ENCODE assay signal across 11 cellular contexts in genomic region chr10:119706521-119707278, GRCh38. TPM values are rescaled to one million over a fixed set of nuclear protein-coding genes. Genes with fewer than 3 reads are reported as not detected.
DNase-seq lines count a peak whose midpoint lies in the region; ATAC-seq and TF ChIP-seq lines count a peak whose summit lies in the region.
"Had no signal": no experiment of that assay in that cellular context is flagged by ENCODE, and none has a peak within 500 bp of the region (broad histone marks: within the 10 kb centered on the region; RNA-seq: fewer than 3 reads in every experiment).

No MANE protein-coding gene starts in this region.

- CTCF ChIA-PET in HEK293T (lab: Yijun Ruan, JAX): no interaction called here

- DNase-seq in natural killer cell treated with Interleukin-12 subunit alpha and Interleukin-12 subunit beta and Interleukin-15 and Interleukin-18, amount 100 ng/mL, for 72 hours (ENCODE audit: low spot score): no peak
- no peak for DNase-seq in natural killer cell
- peak; percentile 69 for DNase-seq in NCI-H524 treated with DMSO at 0.1 percent for 48 hours (lab: John Stamatoyannopoulos, UW)
- no peak for DNase-seq in activated naive CD8-positive, alpha-beta T cell treated with anti-CD3 and anti-CD28 coated beads for 36 hours
- DNase-seq in stimulated activated naive CD8-positive, alpha-beta T cell treated with anti-CD3 and anti-CD28 coated beads, Interleukin-15, amount 100 ng/mL, for 72 hours: no peak
- no peak for DNase-seq in HEK293T (ENCODE audit: extremely low spot score)
- DNase-seq in CD1c-positive myeloid dendritic cell (ENCODE audit: extremely low spot score): no peak
- DNase-seq: NCI-H1436 treated with DMSO at 0.1 percent for 48 hours, NCI-H748 treated with DMSO at 0.1 percent for 48 hours had no signal

- intact Hi-C loops in natural killer cell (cut with micrococcal nuclease): no loop called here

- peak overlapping the region; percentile 16 for H3K4me3 Mint-ChIP-seq in natural killer cell treated with Interleukin-12 subunit alpha and Interleukin-12 subunit beta and Interleukin-15 and Interleukin-18, amount 100 ng/mL, for 72 hours
- H3K4me3 Mint-ChIP-seq in natural killer cell: no peak overlapping the region
- no peak overlapping the region for H3K4me3 Mint-ChIP-seq in activated naive CD8-positive, alpha-beta T cell treated with anti-CD3 and anti-CD28 coated beads for 36 hours
- no peak overlapping the region for H3K4me3 Mint-ChIP-seq in stimulated activated naive CD8-positive, alpha-beta T cell treated with anti-CD3 and anti-CD28 coated beads, Interleukin-15, amount 100 ng/mL, for 72 hours
- H3K4me3 Mint-ChIP-seq: T-helper 1 cell treated with Interleukin-12 subunit alpha and Interleukin-12 subunit beta and Interleukin-4 antibody, amounts not matched to agents 30 μg/mL and 1 μg/mL, for 36 hours had no signal

- peaks cover 0 to 6% of the 10 kb centered on the region in 2 donors for H3K27me3 Mint-ChIP-seq in natural killer cell treated with Interleukin-12 subunit alpha and Interleukin-12 subunit beta and Interleukin-15 and Interleukin-18, amount 100 ng/mL, for 72 hours
- H3K27me3 Mint-ChIP-seq in natural killer cell (ENCODE audit: low read depth in 2 of 2): no peaks in the 10 kb centered on the region
- H3K27me3 Mint-ChIP-seq in activated naive CD8-positive, alpha-beta T cell treated with anti-CD3 and anti-CD28 coated beads for 36 hours: no peaks in the 10 kb centered on the region
- H3K27me3 Mint-ChIP-seq in stimulated activated naive CD8-positive, alpha-beta T cell treated with anti-CD3 and anti-CD28 coated beads, Interleukin-15, amount 100 ng/mL, for 72 hours: no peaks in the 10 kb centered on the region

- H3K4me1 Mint-ChIP-seq in natural killer cell treated with Interleukin-12 subunit alpha and Interleukin-12 subunit beta and Interleukin-15 and Interleukin-18, amount 100 ng/mL, for 72 hours (ENCODE audit: low read depth in 2 of 2): peaks cover 32 to 40% of the 10 kb centered on the region in 2 donors
- H3K4me1 Mint-ChIP-seq in natural killer cell: no peaks in the 10 kb centered on the region
- H3K4me1 Mint-ChIP-seq in activated naive CD8-positive, alpha-beta T cell treated with anti-CD3 and anti-CD28 coated beads for 36 hours: peaks cover 59% of the 10 kb centered on the region
- peaks cover 80% of the 10 kb centered on the region for H3K4me1 Mint-ChIP-seq in stimulated activated naive CD8-positive, alpha-beta T cell treated with anti-CD3 and anti-CD28 coated beads, Interleukin-15, amount 100 ng/mL, for 72 hours

- peak overlapping the region; percentile 90 to 93 for H3K27ac Mint-ChIP-seq in natural killer cell treated with Interleukin-12 subunit alpha and Interleukin-12 subunit beta and Interleukin-15 and Interleukin-18, amount 100 ng/mL, for 72 hours
- H3K27ac Mint-ChIP-seq in natural killer cell: no peak overlapping the region
- H3K27ac Mint-ChIP-seq in activated naive CD8-positive, alpha-beta T cell treated with anti-CD3 and anti-CD28 coated beads for 36 hours: peak overlapping the region; percentile 98
- H3K27ac Mint-ChIP-seq in stimulated activated naive CD8-positive, alpha-beta T cell treated with anti-CD3 and anti-CD28 coated beads, Interleukin-15, amount 100 ng/mL, for 72 hours: peak overlapping the region; percentile 74 to 100

- peaks cover 33% of the 10 kb centered on the region for H3K36me3 Mint-ChIP-seq in natural killer cell treated with Interleukin-12 subunit alpha and Interleukin-12 subunit beta and Interleukin-15 and Interleukin-18, amount 100 ng/mL, for 72 hours
- no peaks in the 10 kb centered on the region for H3K36me3 Mint-ChIP-seq in natural killer cell
- H3K36me3 Mint-ChIP-seq in activated naive CD8-positive, alpha-beta T cell treated with anti-CD3 and anti-CD28 coated beads for 36 hours: peaks cover 57% of the 10 kb centered on the region

- peaks cover 12% of the 10 kb centered on the region for H3K9me3 Mint-ChIP-seq in natural killer cell treated with Interleukin-12 subunit alpha and Interleukin-12 subunit beta and Interleukin-15 and Interleukin-18, amount 100 ng/mL, for 72 hours
- peaks cover 2 to 4% of the 10 kb centered on the region in 2 donors for H3K9me3 Mint-ChIP-seq in natural killer cell
- H3K9me3 Mint-ChIP-seq in activated naive CD8-positive, alpha-beta T cell treated with anti-CD3 and anti-CD28 coated beads for 36 hours: peaks cover 61% of the 10 kb centered on the region
- peaks cover 64 to 67% of the 10 kb centered on the region in 2 donors for H3K9me3 Mint-ChIP-seq in stimulated activated naive CD8-positive, alpha-beta T cell treated with anti-CD3 and anti-CD28 coated beads, Interleukin-15, amount 100 ng/mL, for 72 hours

- POLR2A ChIA-PET in HEK293T (lab: Yijun Ruan, JAX): no interaction called here

- no peak for ATAC-seq in natural killer cell treated with Interleukin-12 subunit alpha and Interleukin-12 subunit beta and Interleukin-15 and Interleukin-18, amount 100 ng/mL, for 72 hours
- no peak for ATAC-seq in natural killer cell
- no peak for ATAC-seq in stimulated activated naive CD8-positive, alpha-beta T cell treated with anti-CD3 and anti-CD28 coated beads, Interleukin-15, amount 100 ng/mL, for 72 hours
- ATAC-seq in HG02759 (IDR thresholded peaks at IDR 0.05; ENCODE audit: unreplicated experiment): no peak

- no peak for TF ChIP-seq CTCF in natural killer cell (IDR thresholded peaks at IDR 0.05)

TF ChIP-seq in HEK293T, 16 proteins besides CTCF, POLR2A, EP300 and RAD21:
- no peak for TF ChIP-seq FOXM1 (IDR thresholded peaks at IDR 0.05; ENCODE audit: borderline replicate concordance)
- no peak for TF ChIP-seq FOXK2 (IDR thresholded peaks at IDR 0.05)
- no peak for TF ChIP-seq ELF4 (IDR thresholded peaks at IDR 0.05)
- TF ChIP-seq HDGF (IDR thresholded peaks at IDR 0.05; ENCODE audit: borderline replicate concordance): no peak
- no peak for TF ChIP-seq SUZ12 (IDR thresholded peaks at IDR 0.05)
- TF ChIP-seq TARDBP (IDR thresholded peaks at IDR 0.05): no peak
- TF ChIP-seq LEF1 (IDR thresholded peaks at IDR 0.05; ENCODE audit: borderline replicate concordance): no peak
- no peak for TF ChIP-seq SP1 (IDR thresholded peaks at IDR 0.05)

RNA-seq across cellular contexts. Expression of gene INPP5F, which starts 19.1 kb away (rescaled TPM):
- total RNA-seq in natural killer cell treated with Interleukin-12 subunit alpha and Interleukin-12 subunit beta and Interleukin-15 and Interleukin-18, amount 100 ng/mL, for 72 hours: 10 to 100 TPM in 1 of 2 donors, 1 to 10 TPM in 1; 6.7 to 15.4 TPM
- 10 to 100 TPM; 12.8 to 18.2 (median 15.8) TPM for total RNA-seq in natural killer cell
- total RNA-seq in activated naive CD8-positive, alpha-beta T cell treated with anti-CD3 and anti-CD28 coated beads for 36 hours: 10 to 100 TPM; 19.1 to 20.2 TPM

RNA-seq across cellular contexts. Expression of gene BAG3, which starts 55.5 kb away (rescaled TPM):
- 10 to 100 TPM; 10.5 to 12.7 TPM for total RNA-seq in natural killer cell treated with Interleukin-12 subunit alpha and Interleukin-12 subunit beta and Interleukin-15 and Interleukin-18, amount 100 ng/mL, for 72 hours
- 1 to 10 TPM; 7.6 to 9.7 (median 8.3) TPM for total RNA-seq in natural killer cell
- total RNA-seq in activated naive CD8-positive, alpha-beta T cell treated with anti-CD3 and anti-CD28 coated beads for 36 hours: 10 to 100 TPM; 15.3 to 17.5 TPM

Comparison
In these comparisons a context has a peak if more than half of its experiments do, and no peak if none do; other contexts are left out.
1. H3K27ac Mint-ChIP-seq: peak in natural killer cell treated with Interleukin-12 subunit alpha and Interleukin-12 subunit beta and Interleukin-15 and Interleukin-18, amount 100 ng/mL, for 72 hours (2 of 2), activated naive CD8-positive, alpha-beta T cell treated with anti-CD3 and anti-CD28 coated beads for 36 hours (single experiment) and stimulated activated naive CD8-positive, alpha-beta T cell treated with anti-CD3 and anti-CD28 coated beads, Interleukin-15, amount 100 ng/mL, for 72 hours (2 of 2); none in natural killer cell (0 of 2).